Comparison of ENCODE assay signal across 8 cellular contexts in genomic region chr2:55419236-55419513, GRCh38. TPM values are rescaled to one million over a fixed set of nuclear protein-coding genes. Genes with fewer than 3 reads are reported as not detected.
A peak's percentile ranks its signal among the peaks of the same experiment; 100 is the strongest.
DNase-seq lines count a peak whose midpoint lies in the region.

No MANE protein-coding gene starts in this region.

- H4K12ac ChIP-seq in trophoblast cell (ENCODE audit: low read depth, low read length): peak overlapping the region; percentile 2

- H3K4ac ChIP-seq in trophoblast cell (ENCODE audit: low read depth, low read length): peak overlapping the region; percentile 16

- peak overlapping the region; percentile 23 for H2BK5ac ChIP-seq in trophoblast cell (ENCODE audit: low read depth, low read length, poor library complexity)

- peak overlapping the region; percentile 39 for H4K8ac ChIP-seq in trophoblast cell (ENCODE audit: low read depth, low read length)

- H3K9me2 ChIP-seq in Karpas-422 (replicated peaks; ENCODE audit: insufficient read depth, low read length): no peaks in the 10 kb centered on the region

- peak overlapping the region; percentile 94 for H3K9ac ChIP-seq in Karpas-422 (ENCODE audit: low read length)
- peak overlapping the region; percentile 85 for H3K9ac ChIP-seq in trophoblast cell (ENCODE audit: low read length)

- peaks cover 47% of the 10 kb centered on the region for H3K4me1 ChIP-seq in Karpas-422 (ENCODE audit: low read length)
- H3K4me1 ChIP-seq in trophoblast cell (ENCODE audit: control insufficient read depth in 1 of 2, insufficient read depth in 2 of 2, low read length in 2 of 2): no peaks in the 10 kb centered on the region

- H3K23ac ChIP-seq in trophoblast cell (ENCODE audit: low read length): no peak overlapping the region

- H4K91ac ChIP-seq in trophoblast cell (ENCODE audit: low read depth, low read length): no peak overlapping the region

- peak overlapping the region; percentile 35 for H2BK120ac ChIP-seq in trophoblast cell (ENCODE audit: insufficient read depth, low read length, poor library complexity)

- H3K9me3 ChIP-seq in Karpas-422 (ENCODE audit: low read length): no peaks in the 10 kb centered on the region
- no peaks in the 10 kb centered on the region for H3K9me3 ChIP-seq in trophoblast cell (ENCODE audit: insufficient read depth, low read depth, low read length)

- peaks cover 34% of the 10 kb centered on the region for H3K4me1 Mint-ChIP-seq in activated naive CD4-positive, alpha-beta T cell treated with anti-CD3 and anti-CD28 coated beads, Interleukin-2, amount 10 ng/mL, durations not matched to agents 7 days and 5 days

- H3K27me3 ChIP-seq in Karpas-422 (ENCODE audit: low read length) (no peaks in the 10 kb centered on the region), trophoblast cell (ENCODE audit: insufficient read depth, low read length) (no peaks in the 10 kb centered on the region)

- H2BK12ac ChIP-seq in trophoblast cell (ENCODE audit: low read length): no peak overlapping the region

- no CpG with 5 or more reads among the region's 14 CpGs for WGBS in trophoblast cell (ENCODE audit: extremely low coverage, insufficient coverage, insufficient read length)

- peaks cover 59% of the 10 kb centered on the region for H3K79me2 ChIP-seq in Karpas-422 (ENCODE audit: low read length)
- H3K79me2 ChIP-seq in trophoblast cell (ENCODE audit: control insufficient read depth, insufficient read depth, low read length, poor library complexity): no peaks in the 10 kb centered on the region

- H2AFZ ChIP-seq in Karpas-422 (ENCODE audit: low read length): 0 out of 2 replicates have a peak overlapping the region, but pooled peaks have one; percentile 56
- peak overlapping the region; percentile 82 for H2AFZ ChIP-seq in trophoblast cell (ENCODE audit: insufficient read depth, low read length, poor library complexity)

- no peaks in the 10 kb centered on the region for H4K20me1 ChIP-seq in Karpas-422 (ENCODE audit: insufficient read depth, low read depth, low read length)

- H3K4me3 Mint-ChIP-seq in activated naive CD4-positive, alpha-beta T cell treated with anti-CD3 and anti-CD28 coated beads, Interleukin-2, amount 10 ng/mL, durations not matched to agents 7 days and 5 days: peak overlapping the region; percentile 90

- no peaks in the 10 kb centered on the region for H3K36me3 Mint-ChIP-seq in activated naive CD4-positive, alpha-beta T cell treated with anti-CD3 and anti-CD28 coated beads, Interleukin-2, amount 10 ng/mL, durations not matched to agents 7 days and 5 days

- no peaks in the 10 kb centered on the region for H3K9me3 Mint-ChIP-seq in activated naive CD4-positive, alpha-beta T cell treated with anti-CD3 and anti-CD28 coated beads, Interleukin-2, amount 10 ng/mL, durations not matched to agents 7 days and 5 days

- CTCF ChIA-PET in activated naive CD4-positive, alpha-beta T cell treated with anti-CD3 and anti-CD28 coated beads, Interleukin-2, amount 10 ng/mL, durations not matched to agents 7 days and 5 days (lab: Charles Lee): no interaction called here

- H3K18ac ChIP-seq in trophoblast cell (ENCODE audit: low read length): peak overlapping the region; percentile 85

- H3K4me2 ChIP-seq in Karpas-422 (ENCODE audit: low read depth, low read length, poor library complexity, severe bottlenecking): peak overlapping the region; percentile 94
- H3K4me2 ChIP-seq in trophoblast cell (ENCODE audit: low read length): peak overlapping the region; percentile 70

- peaks cover 32% of the 10 kb centered on the region for H3K27me3 Mint-ChIP-seq in activated naive CD4-positive, alpha-beta T cell treated with anti-CD3 and anti-CD28 coated beads, Interleukin-2, amount 10 ng/mL, durations not matched to agents 7 days and 5 days

- DNase-seq in activated CD8-positive, alpha-beta memory T cell treated with anti-CD3 and anti-CD28 coated beads for 48 hours (ENCODE audit: low read depth in 2 of 3, low spot score in 2 of 3): peak in 2 of 3 experiments; percentile 7 to 12
- DNase-seq in activated CD8-positive, alpha-beta memory T cell treated with anti-CD3 and anti-CD28 coated beads for 24 hours: no peak
- DNase-seq in Karpas-422 (peak; percentile 64), cardiac septum (ENCODE audit: low spot score) (peak; percentile 78), trophoblast cell (peak in 1 of 2 donors; percentile 30), SIG-M5 treated with dmso at 0.1 percent for 504 hours (lab: John Stamatoyannopoulos, UW; ENCODE audit: unreplicated experiment) (no peak), SK-N-DZ (ENCODE audit: low spot score) (no peak)
- no peak for DNase-seq in activated naive CD4-positive, alpha-beta T cell treated with anti-CD3 and anti-CD28 coated beads, Interleukin-2, amount 10 ng/mL, durations not matched to agents 7 days and 5 days

- H3K27ac Mint-ChIP-seq in activated naive CD4-positive, alpha-beta T cell treated with anti-CD3 and anti-CD28 coated beads, Interleukin-2, amount 10 ng/mL, durations not matched to agents 7 days and 5 days: peak overlapping the region; percentile 58

- peak overlapping the region; percentile 84 for H3K27ac ChIP-seq in Karpas-422 (ENCODE audit: low read length)
- peak overlapping the region; percentile 55 for H3K27ac ChIP-seq in trophoblast cell (ENCODE audit: low read depth, low read length)

- H3K79me1 ChIP-seq in trophoblast cell (ENCODE audit: low read length): peaks cover 5% of the 10 kb centered on the region

- H3K36me3 ChIP-seq in Karpas-422 (ENCODE audit: insufficient read depth, low read length): peaks cover 15% of the 10 kb centered on the region
- H3K36me3 ChIP-seq in trophoblast cell (ENCODE audit: control insufficient read depth in 1 of 2, insufficient read depth in 2 of 2, low read length in 2 of 2): no peaks in the 10 kb centered on the region

- H3K4me3 ChIP-seq in Karpas-422 (ENCODE audit: low read length) (peak overlapping the region; percentile 83), trophoblast cell (ENCODE audit: low read depth, low read length) (peak overlapping the region; percentile 87)

- intact Hi-C loops in cardiac septum (cut with DNase I): loop anchor here (1.0 to 5.0 kb wide), 5 partner anchors 54 to 187 kb away; partner anchors contain the start of genes CFAP36, CLHC1, MTIF2 and RPS27A

- no peak overlapping the region for H2AK5ac ChIP-seq in trophoblast cell (ENCODE audit: low read length)

- peak overlapping the region; percentile 5 for H3K14ac ChIP-seq in trophoblast cell (ENCODE audit: low read length)

RNA-seq across cellular contexts. Expression of gene CCDC88A, which starts 0.5 kb away (rescaled TPM):
- total RNA-seq in Karpas-422 (2014; rRNA removed; shearing (Covaris generic); ENCODE audit: low replicate concordance): 129 and 262 TPM in 2 replicates
- 29.1 TPM for total RNA-seq in cardiac septum
- polyA plus RNA-seq in trophoblast cell (2013): 20.2 and 23.3 TPM in 2 replicates
- polyA plus RNA-seq in SK-N-DZ (2014; cell fraction: cytosol; rRNA removed): 60.9 and 62.5 TPM in 2 replicates
- polyA plus RNA-seq in SK-N-DZ (2014; cell fraction: nucleus; rRNA removed): 92.4 and 132 TPM in 2 replicates

Comparison
In these comparisons a context has a peak if more than half of its experiments do, and no peak if none do; other contexts are left out.
1. DNase-seq: peak in activated CD8-positive, alpha-beta memory T cell treated with anti-CD3 and anti-CD28 coated beads for 48 hours (2 of 3), Karpas-422 (single experiment) and cardiac septum (single experiment); none in activated CD8-positive, alpha-beta memory T cell treated with anti-CD3 and anti-CD28 coated beads for 24 hours (single experiment), activated naive CD4-positive, alpha-beta T cell treated with anti-CD3 and anti-CD28 coated beads, Interleukin-2, amount 10 ng/mL, durations not matched to agents 7 days and 5 days (single experiment), SIG-M5 treated with dmso at 0.1 percent for 504 hours (single experiment) and SK-N-DZ (single experiment).